In the genomic region with DNA sequence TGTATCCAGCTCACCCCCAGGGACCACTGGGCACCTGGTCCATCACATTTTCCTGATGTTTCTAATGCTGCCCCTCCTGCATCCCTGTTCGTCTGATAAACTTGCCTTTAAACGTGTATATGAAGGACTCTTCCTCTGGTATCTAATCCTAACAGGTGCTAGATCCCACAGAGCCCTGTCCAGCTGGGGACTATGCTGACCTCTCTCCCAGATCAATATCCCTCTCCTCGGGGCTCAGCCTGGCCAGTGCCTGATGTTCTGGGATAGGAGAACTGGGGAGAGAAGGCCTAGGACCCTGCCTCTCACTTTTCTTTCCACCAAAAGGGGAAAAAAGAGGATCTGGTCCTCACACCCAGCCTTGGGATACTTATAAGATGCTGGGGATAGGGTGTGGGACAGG, we compare ENCODE assay signal across 38 cellular contexts. TPM values are rescaled to one million over a fixed set of nuclear protein-coding genes. Genes with fewer than 3 reads are reported as not detected.
"Had no signal": no experiment of that assay in that cellular context is flagged by ENCODE, and none has a peak within 500 bp of the region (broad histone marks: within the 10 kb centered on the region; RNA-seq: fewer than 3 reads in every experiment).

No MANE protein-coding gene starts in this region.

- DNase-seq: activated B cell treated with CpG ODN at 0.5 μM for 24 hours; activated CD4-positive, alpha-beta memory T cell treated with anti-CD3 and anti-CD28 coated beads, Interleukin-2, amount 10 ng/mL, durations not matched to agents 7 days and 5 days; activated CD4-positive, alpha-beta T cell treated with anti-CD3 and anti-CD28 coated beads for 1 hour; activated CD4-positive, alpha-beta T cell treated with anti-CD3 and anti-CD28 coated beads for 36 hours; activated CD4-positive, alpha-beta T cell treated with anti-CD3 and anti-CD28 coated beads for 48 hours; activated CD4-positive, alpha-beta T cell treated with anti-CD3 and anti-CD28 coated beads, Interleukin-2, amount 10 ng/mL, durations not matched to agents 7 days and 5 days; activated CD4-positive, alpha-beta T cell treated with anti-CD3 and anti-CD28 coated beads, Interleukin-2, amount 50 U/mL, for 48 hours; activated CD8-positive, alpha-beta memory T cell treated with anti-CD3 and anti-CD28 coated beads for 24 hours; activated CD8-positive, alpha-beta memory T cell treated with anti-CD3 and anti-CD28 coated beads, Interleukin-2, amount 10 ng/mL, durations not matched to agents 7 days and 5 days; activated CD8-positive, alpha-beta memory T cell treated with anti-CD3 and anti-CD28 coated beads, Interleukin-2, amount 50 U/mL, for 48 hours; activated CD8-positive, alpha-beta T cell treated with anti-CD3 and anti-CD28 coated beads, Interleukin-2, amount 10 ng/mL, durations not matched to agents 7 days and 5 days; activated effector memory CD4-positive, alpha-beta T cell treated with Interleukin-2 at 50 U/mL for 16 hours; activated gamma-delta T cell; activated naive CD4-positive, alpha-beta T cell treated with anti-CD3 and anti-CD28 coated beads, Interleukin-2, amount 10 ng/mL, durations not matched to agents 7 days and 5 days; activated naive CD4-positive, alpha-beta T cell treated with Interleukin-2 at 50 U/mL for 16 hours; activated naive CD8-positive, alpha-beta T cell treated with anti-CD3 and anti-CD28 coated beads, Interleukin-2, amount 10 ng/mL, durations not matched to agents 7 days and 5 days; activated naive CD8-positive, alpha-beta T cell treated with anti-CD3 and anti-CD28 coated beads, Interleukin-2, amount 50 U/mL, for 24 hours; activated T-cell treated with anti-CD3 and anti-CD28 coated beads, Interleukin-2, amount 50 U/mL, for 24 hours; activated T-cell treated with anti-CD3 and anti-CD28 coated beads, Interleukin-2, amount 50 U/mL, for 48 hours; amygdala; anterior cingulate cortex; caudate nucleus; cerebellar nuclear complex; T-cell; T-helper 2 cell; T-helper 9 cell had no signal

- H3K4me1 ChIP-seq: ascending aorta had no signal

- H3K27me3 ChIP-seq: ascending aorta, cardiac muscle cell had no signal

- H3K4me3 ChIP-seq: ascending aorta, cardiac muscle cell had no signal

- H3K27ac ChIP-seq: ascending aorta, cardiac muscle cell, VCaP had no signal

- H3K9me3 Mint-ChIP-seq: activated B cell treated with CpG ODN at 0.5 μM for 24 hours; activated CD4-positive, alpha-beta memory T cell treated with anti-CD3 and anti-CD28 coated beads, Interleukin-2, amount 10 ng/mL, durations not matched to agents 7 days and 5 days; activated CD4-positive, alpha-beta T cell treated with anti-CD3 and anti-CD28 coated beads, Interleukin-2, amount 10 ng/mL, durations not matched to agents 7 days and 5 days; activated naive CD4-positive, alpha-beta T cell treated with anti-CD3 and anti-CD28 coated beads, Interleukin-2, amount 10 ng/mL, durations not matched to agents 7 days and 5 days; activated naive CD4-positive, alpha-beta T cell treated with anti-CD3 and anti-CD28 coated beads, Interleukin-2, amount 50 U/mL, for 24 hours; activated naive CD8-positive, alpha-beta T cell treated with anti-CD3 and anti-CD28 coated beads, Interleukin-2, amount 10 ng/mL, durations not matched to agents 7 days and 5 days; activated naive CD8-positive, alpha-beta T cell treated with anti-CD3 and anti-CD28 coated beads, Interleukin-2, amount 50 U/mL, for 24 hours; activated T-cell treated with anti-CD3 and anti-CD28 coated beads, Interleukin-2, amount 50 U/mL, for 24 hours; activated T-helper 2 cell treated with anti-CD3 and anti-CD28 coated beads, Interferon-gamma antibody, Interleukin-2, Interleukin-4, amounts not matched to agents 10 μg/mL and 5 μg/mL and 100 μg/mL, durations not matched to agents 14 hours and 24 hours and 36 hours; brain; central memory CD8-positive, alpha-beta T cell; T-cell; T-helper 2 cell treated with Interferon-gamma antibody and Interleukin-4, amounts not matched to agents 5 μg/mL and 100 μg/mL, for 36 hours had no signal

- H3K9me3 ChIP-seq: ascending aorta had no signal

- H3K36me3 ChIP-seq: ascending aorta, cardiac muscle cell had no signal

- H3K4me1 Mint-ChIP-seq: activated B cell treated with CpG ODN at 0.5 μM for 24 hours; activated CD4-positive, alpha-beta memory T cell treated with anti-CD3 and anti-CD28 coated beads, Interleukin-2, amount 10 ng/mL, durations not matched to agents 7 days and 5 days; activated CD4-positive, alpha-beta T cell treated with anti-CD3 and anti-CD28 coated beads for 36 hours; activated CD4-positive, alpha-beta T cell treated with anti-CD3 and anti-CD28 coated beads, Interleukin-2, amount 10 ng/mL, durations not matched to agents 7 days and 5 days; activated CD8-positive, alpha-beta memory T cell treated with anti-CD3 and anti-CD28 coated beads, Interleukin-2, amount 10 ng/mL, durations not matched to agents 7 days and 5 days; activated naive CD4-positive, alpha-beta T cell treated with anti-CD3 and anti-CD28 coated beads, Interleukin-2, amount 10 ng/mL, durations not matched to agents 7 days and 5 days; activated naive CD4-positive, alpha-beta T cell treated with anti-CD3 and anti-CD28 coated beads, Interleukin-2, amount 50 U/mL, for 24 hours; activated naive CD8-positive, alpha-beta T cell treated with anti-CD3 and anti-CD28 coated beads, Interleukin-2, amount 50 U/mL, for 24 hours; brain; T-cell had no signal

- H3K27me3 Mint-ChIP-seq: activated CD4-positive, alpha-beta memory T cell treated with anti-CD3 and anti-CD28 coated beads, Interleukin-2, amount 10 ng/mL, durations not matched to agents 7 days and 5 days; activated CD4-positive, alpha-beta T cell treated with anti-CD3 and anti-CD28 coated beads for 36 hours; activated naive CD4-positive, alpha-beta T cell treated with anti-CD3 and anti-CD28 coated beads, Interleukin-2, amount 10 ng/mL, durations not matched to agents 7 days and 5 days; activated naive CD4-positive, alpha-beta T cell treated with anti-CD3 and anti-CD28 coated beads, Interleukin-2, amount 50 U/mL, for 24 hours; activated naive CD8-positive, alpha-beta T cell; activated naive CD8-positive, alpha-beta T cell treated with anti-CD3 and anti-CD28 coated beads, Interleukin-2, amount 50 U/mL, for 24 hours; activated T-cell treated with anti-CD3 and anti-CD28 coated beads, Interleukin-2, amount 50 U/mL, for 24 hours; central memory CD8-positive, alpha-beta T cell; T-cell had no signal

- ATAC-seq: activated CD4-positive, alpha-beta T cell treated with anti-CD3 and anti-CD28 coated beads for 36 hours; activated CD8-positive, alpha-beta memory T cell treated with anti-CD3 and anti-CD28 coated beads, Interleukin-2, amount 10 ng/mL, durations not matched to agents 7 days and 5 days; activated CD8-positive, alpha-beta T cell treated with anti-CD3 and anti-CD28 coated beads, Interleukin-2, amount 10 ng/mL, durations not matched to agents 7 days and 5 days; activated naive CD8-positive, alpha-beta T cell treated with anti-CD3 and anti-CD28 coated beads, Interleukin-2, amount 50 U/mL, for 24 hours; T-cell had no signal

- H3K27ac Mint-ChIP-seq: activated B cell treated with CpG ODN at 0.5 μM for 24 hours; activated CD4-positive, alpha-beta memory T cell treated with anti-CD3 and anti-CD28 coated beads, Interleukin-2, amount 10 ng/mL, durations not matched to agents 7 days and 5 days; activated CD4-positive, alpha-beta T cell treated with anti-CD3 and anti-CD28 coated beads for 36 hours; activated CD4-positive, alpha-beta T cell treated with anti-CD3 and anti-CD28 coated beads, Interleukin-2, amount 10 ng/mL, durations not matched to agents 7 days and 5 days; activated CD8-positive, alpha-beta memory T cell treated with anti-CD3 and anti-CD28 coated beads, Interleukin-2, amount 10 ng/mL, durations not matched to agents 7 days and 5 days; activated CD8-positive, alpha-beta T cell treated with anti-CD3 and anti-CD28 coated beads, Interleukin-2, amount 10 ng/mL, durations not matched to agents 7 days and 5 days; activated naive CD4-positive, alpha-beta T cell treated with anti-CD3 and anti-CD28 coated beads, Interleukin-2, amount 10 ng/mL, durations not matched to agents 7 days and 5 days; activated naive CD4-positive, alpha-beta T cell treated with anti-CD3 and anti-CD28 coated beads, Interleukin-2, amount 50 U/mL, for 24 hours; activated naive CD8-positive, alpha-beta T cell; activated naive CD8-positive, alpha-beta T cell treated with anti-CD3 and anti-CD28 coated beads, Interleukin-2, amount 10 ng/mL, durations not matched to agents 7 days and 5 days; activated naive CD8-positive, alpha-beta T cell treated with anti-CD3 and anti-CD28 coated beads, Interleukin-2, amount 50 U/mL, for 24 hours; activated T-cell treated with anti-CD3 and anti-CD28 coated beads, Interleukin-2, amount 50 U/mL, for 24 hours; activated T-helper 2 cell treated with anti-CD3 and anti-CD28 coated beads, Interferon-gamma antibody, Interleukin-2, Interleukin-4, amounts not matched to agents 10 μg/mL and 5 μg/mL and 100 μg/mL, durations not matched to agents 14 hours and 24 hours and 36 hours; brain; T-cell; T-helper 2 cell treated with Interferon-gamma antibody and Interleukin-4, amounts not matched to agents 5 μg/mL and 100 μg/mL, for 36 hours had no signal

- H3K4me3 Mint-ChIP-seq: activated B cell treated with CpG ODN at 0.5 μM for 24 hours; activated CD4-positive, alpha-beta memory T cell treated with anti-CD3 and anti-CD28 coated beads, Interleukin-2, amount 10 ng/mL, durations not matched to agents 7 days and 5 days; activated CD4-positive, alpha-beta T cell treated with anti-CD3 and anti-CD28 coated beads for 36 hours; activated CD4-positive, alpha-beta T cell treated with anti-CD3 and anti-CD28 coated beads, Interleukin-2, amount 10 ng/mL, durations not matched to agents 7 days and 5 days; activated CD8-positive, alpha-beta memory T cell treated with anti-CD3 and anti-CD28 coated beads, Interleukin-2, amount 10 ng/mL, durations not matched to agents 7 days and 5 days; activated CD8-positive, alpha-beta T cell treated with anti-CD3 and anti-CD28 coated beads, Interleukin-2, amount 10 ng/mL, durations not matched to agents 7 days and 5 days; activated naive CD4-positive, alpha-beta T cell treated with anti-CD3 and anti-CD28 coated beads, Interleukin-2, amount 10 ng/mL, durations not matched to agents 7 days and 5 days; activated naive CD4-positive, alpha-beta T cell treated with anti-CD3 and anti-CD28 coated beads, Interleukin-2, amount 50 U/mL, for 24 hours; activated naive CD8-positive, alpha-beta T cell; activated naive CD8-positive, alpha-beta T cell treated with anti-CD3 and anti-CD28 coated beads, Interleukin-2, amount 10 ng/mL, durations not matched to agents 7 days and 5 days; activated naive CD8-positive, alpha-beta T cell treated with anti-CD3 and anti-CD28 coated beads, Interleukin-2, amount 50 U/mL, for 24 hours; activated T-cell treated with anti-CD3 and anti-CD28 coated beads, Interleukin-2, amount 50 U/mL, for 24 hours; brain; central memory CD8-positive, alpha-beta T cell; T-cell; T-helper 2 cell treated with Interferon-gamma antibody and Interleukin-4, amounts not matched to agents 5 μg/mL and 100 μg/mL, for 36 hours had no signal

- FAIRE-seq: TTC549 had no signal

RNA-seq across cellular contexts. Expression of a gene that starts 1.4 kb away (rescaled TPM):
- total RNA-seq: activated B cell treated with CpG ODN at 0.5 μM for 24 hours; activated CD4-positive, alpha-beta memory T cell treated with anti-CD3 and anti-CD28 coated beads, Interleukin-2, amount 10 ng/mL, durations not matched to agents 7 days and 5 days; activated CD4-positive, alpha-beta T cell treated with anti-CD3 and anti-CD28 coated beads for 36 hours; activated CD4-positive, alpha-beta T cell treated with anti-CD3 and anti-CD28 coated beads, Interleukin-2, amount 10 ng/mL, durations not matched to agents 7 days and 5 days; activated CD8-positive, alpha-beta memory T cell treated with anti-CD3 and anti-CD28 coated beads, Interleukin-2, amount 10 ng/mL, durations not matched to agents 7 days and 5 days; activated CD8-positive, alpha-beta T cell treated with anti-CD3 and anti-CD28 coated beads, Interleukin-2, amount 10 ng/mL, durations not matched to agents 7 days and 5 days; activated naive CD8-positive, alpha-beta T cell treated with anti-CD3 and anti-CD28 coated beads, Interleukin-2, amount 10 ng/mL, durations not matched to agents 7 days and 5 days; activated T-helper 2 cell treated with anti-CD3 and anti-CD28 coated beads, Interferon-gamma antibody, Interleukin-2, Interleukin-4, amounts not matched to agents 10 μg/mL and 5 μg/mL and 100 μg/mL, durations not matched to agents 14 hours and 24 hours and 36 hours; bronchial epithelial cell; T-cell; T-helper 1 cell treated with Interleukin-12 subunit alpha and Interleukin-12 subunit beta and Interleukin-4 antibody, amounts not matched to agents 30 ng/mL and 1 ng/mL, for 36 hours had no signal
